2 cellular contexts compared by ENCODE assay signal in the genomic region with DNA sequence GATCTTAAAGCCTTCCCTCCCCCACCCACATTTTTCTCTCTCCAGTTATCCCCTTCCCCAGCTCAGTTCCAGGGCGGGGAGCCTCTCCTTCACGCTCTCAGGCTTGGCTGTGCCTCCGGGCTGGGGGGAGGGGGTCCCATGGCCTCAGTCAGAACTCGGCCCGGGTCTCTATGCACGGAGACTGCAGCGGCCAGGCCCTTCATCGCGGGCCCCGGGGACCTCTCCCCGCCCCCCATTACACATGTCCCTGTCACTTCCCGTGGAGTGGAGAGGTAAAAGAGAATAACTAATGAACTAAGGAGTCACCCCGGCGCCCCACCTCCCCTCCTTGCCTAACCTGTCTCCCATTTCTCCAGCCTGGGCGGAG.
TF ChIP-seq lines count a peak whose summit lies in the region.

No MANE protein-coding gene starts in this region.

TF ChIP-seq in A549, 52 proteins besides CTCF, POLR2A, EP300 and RAD21:
- no peak for TF ChIP-seq ESRRA (IDR thresholded peaks at IDR 0.05; ENCODE audit: borderline replicate concordance, low read length)
- no peak for TF ChIP-seq SMC3 (IDR thresholded peaks at IDR 0.05)
- no peak for TF ChIP-seq NR3C1 (IDR thresholded peaks at IDR 0.05)
- TF ChIP-seq PHF8 (IDR thresholded peaks at IDR 0.05; ENCODE audit: borderline replicate concordance, low read depth), result no peak
- TF ChIP-seq, protein P1, sequence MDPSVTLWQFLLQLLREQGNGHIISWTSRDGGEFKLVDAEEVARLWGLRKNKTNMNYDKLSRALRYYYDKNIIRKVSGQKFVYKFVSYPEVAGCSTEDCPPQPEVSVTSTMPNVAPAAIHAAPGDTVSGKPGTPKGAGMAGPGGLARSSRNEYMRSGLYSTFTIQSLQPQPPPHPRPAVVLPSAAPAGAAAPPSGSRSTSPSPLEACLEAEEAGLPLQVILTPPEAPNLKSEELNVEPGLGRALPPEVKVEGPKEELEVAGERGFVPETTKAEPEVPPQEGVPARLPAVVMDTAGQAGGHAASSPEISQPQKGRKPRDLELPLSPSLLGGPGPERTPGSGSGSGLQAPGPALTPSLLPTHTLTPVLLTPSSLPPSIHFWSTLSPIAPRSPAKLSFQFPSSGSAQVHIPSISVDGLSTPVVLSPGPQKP (IDR thresholded peaks at IDR 0.05; ENCODE audit: low read depth, low read length), result no peak
- TF ChIP-seq, protein P2, sequence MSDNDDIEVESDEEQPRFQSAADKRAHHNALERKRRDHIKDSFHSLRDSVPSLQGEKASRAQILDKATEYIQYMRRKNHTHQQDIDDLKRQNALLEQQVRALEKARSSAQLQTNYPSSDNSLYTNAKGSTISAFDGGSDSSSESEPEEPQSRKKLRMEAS (IDR thresholded peaks at IDR 0.05), result no peak
- no peak for TF ChIP-seq KDM5A (IDR thresholded peaks at IDR 0.05)
- no peak for TF ChIP-seq RNF2 (IDR thresholded peaks at IDR 0.05; ENCODE audit: borderline replicate concordance, low read depth)
- TF ChIP-seq SREBF2 (IDR thresholded peaks at IDR 0.05), result no peak
- no peak for TF ChIP-seq NFE2L2 (conservative IDR thresholded peaks at IDR 0.05; ENCODE audit: low read length)
- no peak for TF ChIP-seq EHMT2 (IDR thresholded peaks at IDR 0.05; ENCODE audit: low read depth)

TF ChIP-seq in HCT116, 20 proteins besides CTCF, POLR2A, EP300 and RAD21:
- no peak for TF ChIP-seq CBX3 (IDR thresholded peaks at IDR 0.05; ENCODE audit: low read depth)
- no peak for TF ChIP-seq ELF1 (IDR thresholded peaks at IDR 0.05; ENCODE audit: borderline replicate concordance, low read depth)
- TF ChIP-seq SRF (IDR thresholded peaks at IDR 0.05; ENCODE audit: low read depth), result no peak
- no peak for TF ChIP-seq JUND (IDR thresholded peaks at IDR 0.05)
- no peak for TF ChIP-seq EZH2phosphoT487 (IDR thresholded peaks at IDR 0.05; ENCODE audit: borderline replicate concordance)
- TF ChIP-seq REST (IDR thresholded peaks at IDR 0.05; ENCODE audit: low read depth), result no peak
- no peak for TF ChIP-seq CEBPB (IDR thresholded peaks at IDR 0.05; ENCODE audit: low read depth)
- TF ChIP-seq, protein P3, sequence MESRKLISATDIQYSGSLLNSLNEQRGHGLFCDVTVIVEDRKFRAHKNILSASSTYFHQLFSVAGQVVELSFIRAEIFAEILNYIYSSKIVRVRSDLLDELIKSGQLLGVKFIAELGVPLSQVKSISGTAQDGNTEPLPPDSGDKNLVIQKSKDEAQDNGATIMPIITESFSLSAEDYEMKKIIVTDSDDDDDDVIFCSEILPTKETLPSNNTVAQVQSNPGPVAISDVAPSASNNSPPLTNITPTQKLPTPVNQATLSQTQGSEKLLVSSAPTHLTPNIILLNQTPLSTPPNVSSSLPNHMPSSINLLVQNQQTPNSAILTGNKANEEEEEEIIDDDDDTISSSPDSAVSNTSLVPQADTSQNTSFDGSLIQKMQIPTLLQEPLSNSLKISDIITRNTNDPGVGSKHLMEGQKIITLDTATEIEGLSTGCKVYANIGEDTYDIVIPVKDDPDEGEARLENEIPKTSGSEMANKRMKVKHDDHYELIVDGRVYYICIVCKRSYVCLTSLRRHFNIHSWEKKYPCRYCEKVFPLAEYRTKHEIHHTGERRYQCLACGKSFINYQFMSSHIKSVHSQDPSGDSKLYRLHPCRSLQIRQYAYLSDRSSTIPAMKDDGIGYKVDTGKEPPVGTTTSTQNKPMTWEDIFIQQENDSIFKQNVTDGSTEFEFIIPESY (IDR thresholded peaks at IDR 0.05; ENCODE audit: extremely low read depth, insufficient replicate concordance, low read length), result no peak
- no peak for TF ChIP-seq SP1 (IDR thresholded peaks at IDR 0.05; ENCODE audit: low read depth)
- TF ChIP-seq, protein P4, sequence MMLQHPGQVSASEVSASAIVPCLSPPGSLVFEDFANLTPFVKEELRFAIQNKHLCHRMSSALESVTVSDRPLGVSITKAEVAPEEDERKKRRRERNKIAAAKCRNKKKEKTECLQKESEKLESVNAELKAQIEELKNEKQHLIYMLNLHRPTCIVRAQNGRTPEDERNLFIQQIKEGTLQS (IDR thresholded peaks at IDR 0.05), result no peak
